In the genomic region with DNA sequence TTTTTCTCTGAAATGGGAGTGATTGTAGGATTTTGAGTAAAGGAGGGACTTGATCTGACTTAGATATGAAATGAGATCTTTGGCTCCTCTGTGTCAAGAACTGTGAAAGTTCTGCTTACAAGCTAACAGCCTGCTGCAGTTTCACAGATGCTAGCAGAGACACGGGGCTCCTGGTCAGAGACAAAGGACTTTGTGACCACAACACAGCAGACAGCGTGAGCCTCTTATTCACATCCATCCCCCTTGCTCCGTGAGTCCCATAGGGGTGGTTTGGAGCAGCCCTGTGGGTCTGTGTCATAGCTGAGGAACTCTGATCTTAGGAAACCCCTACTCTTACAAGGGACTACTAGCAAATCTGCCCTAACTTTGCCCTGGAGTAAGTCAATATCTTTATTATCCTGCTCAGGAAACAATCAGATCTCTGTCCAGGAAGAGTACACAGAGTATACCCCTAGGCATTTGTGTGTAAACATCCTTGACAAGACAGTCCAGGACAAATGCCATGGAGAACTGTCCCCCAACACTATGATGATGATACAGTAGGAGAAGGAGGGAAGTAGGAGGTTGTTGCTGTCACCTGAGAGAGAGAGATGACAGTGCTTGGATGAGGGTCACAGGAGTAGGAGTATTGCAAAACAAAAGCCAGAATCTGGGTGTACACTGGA, we compare ENCODE assay signal across 22 cellular contexts.
DNase-seq lines count a peak whose midpoint lies in the region; ATAC-seq and TF ChIP-seq lines count a peak whose summit lies in the region.
"Had no signal": no experiment of that assay in that cellular context is flagged by ENCODE, and none has a peak within 500 bp of the region (broad histone marks: within the 10 kb centered on the region; RNA-seq: fewer than 3 reads in every experiment).

No MANE protein-coding gene starts in this region.

- ATAC-seq in IMR-90 (ENCODE audit: low read depth): no peak
- ATAC-seq in HG03135 (IDR thresholded peaks at IDR 0.05; ENCODE audit: unreplicated experiment): no peak
- no peak for ATAC-seq in HG03175 (IDR thresholded peaks at IDR 0.05; ENCODE audit: unreplicated experiment)
- ATAC-seq: A549 had no signal

- in situ Hi-C loops in IMR-90 (cut with MboI; ENCODE audit: low sequenced_read_pairs): no loop called here

- no peak overlapping the region for H3K14ac ChIP-seq in IMR-90 (replicated peaks; ENCODE audit: low read depth, low read length)

- H3K18ac ChIP-seq in IMR-90 (ENCODE audit: low read depth, low read length): no peak overlapping the region

- TF ChIP-seq EP300 in esophagus muscularis mucosa (IDR thresholded peaks at IDR 0.05): no peak

- H3K9me1 ChIP-seq in IMR-90 (ENCODE audit: insufficient read depth, low read length): no peaks in the 10 kb centered on the region

- no peak overlapping the region for H3K56ac ChIP-seq in IMR-90 (ENCODE audit: extremely low read depth, insufficient read depth, low read length)

- TF ChIP-seq CTCF in IMR-90 (conservative IDR thresholded peaks at IDR 0.05; ENCODE audit: low read depth, low read length) (no peak), VCaP (conservative IDR thresholded peaks at IDR 0.05) (no peak), esophagus muscularis mucosa (IDR thresholded peaks at IDR 0.05) (no peak)

- H3K36me3 ChIP-seq in IMR-90 (ENCODE audit: control insufficient read depth, insufficient read depth, low read length) (no peaks in the 10 kb centered on the region), esophagus muscularis mucosa (no peaks in the 10 kb centered on the region)
- H3K36me3 ChIP-seq: BE2C; BLaER1 treated with 17β-estradiol and CSF1 and Interleukin-3, amounts not matched to agents 10 nM and 100 nM had no signal

- no peak overlapping the region for H2BK120ac ChIP-seq in IMR-90 (ENCODE audit: low read depth, low read length)

- dilution Hi-C loops in IMR-90 (cut with HindIII; ENCODE audit: low sequenced_read_pairs, unreplicated experiment): no loop called here

- intact Hi-C loops in IMR-90 (cut with micrococcal nuclease): no loop called here
- intact Hi-C loops in esophagus muscularis mucosa (cut with DNase I): no loop called here

- no peak overlapping the region for H2BK15ac ChIP-seq in IMR-90 (ENCODE audit: low read depth, low read length)

- no peak overlapping the region for H2AK5ac ChIP-seq in IMR-90 (ENCODE audit: low read depth, low read length)

- DNase-seq in IMR-90: no peak
- DNase-seq in esophagus muscularis mucosa (ENCODE audit: extremely low spot score): peak; percentile 74
- DNase-seq in pons (ENCODE audit: low spot score): peak; percentile 79
- DNase-seq in NCI-H146 (lab: John Stamatoyannopoulos, UW): no peak
- no peak for DNase-seq in activated CD4-positive, alpha-beta T cell treated with anti-CD3 and anti-CD28 coated beads, Interleukin-2, amount 50 U/mL, for 4 hours
- DNase-seq: 8988T; ACHN; AML-193; BE2C; Calu3; CD4-positive, alpha-beta memory T cell; COR-L47; DMS53; DMS79 treated with DMSO at 0.1 percent for 48 hours; GF-D8; GOT3; HCEC 1CT had no signal

- TF ChIP-seq RAD21 in IMR-90 (IDR thresholded peaks at IDR 0.05; ENCODE audit: low read length): no peak

- H3K27ac ChIP-seq in IMR-90 (ENCODE audit: insufficient read depth, low read length) (no peak overlapping the region), VCaP (peak overlapping the region; percentile 97), esophagus muscularis mucosa (replicated peaks in 1 of 4) (no peak overlapping the region)
- H3K27ac ChIP-seq: A549; BLaER1 treated with 17β-estradiol and CSF1 and Interleukin-3, amounts not matched to agents 10 nM and 100 nM had no signal

- no peak overlapping the region for H2BK5ac ChIP-seq in IMR-90 (ENCODE audit: low read depth, low read length, poor library complexity, severe bottlenecking)

- H4K8ac ChIP-seq in IMR-90 (ENCODE audit: low read depth in 2 of 2, low read length in 2 of 2): no peak overlapping the region

- H2AFZ ChIP-seq in IMR-90 (replicated peaks; ENCODE audit: low read length, poor library complexity): no peak overlapping the region

- no peaks in the 10 kb centered on the region for H4K20me1 ChIP-seq in IMR-90 (ENCODE audit: insufficient read depth, low read length)
- H4K20me1 ChIP-seq: BLaER1 treated with 17β-estradiol and CSF1 and Interleukin-3, amounts not matched to agents 10 nM and 100 nM had no signal

- H2BK20ac ChIP-seq in IMR-90 (ENCODE audit: low read depth, low read length): no peak overlapping the region

- CTCF ChIA-PET in IMR-90 (lab: Yijun Ruan, JAX): no interaction called here

- H3K79me1 ChIP-seq in IMR-90 (ENCODE audit: low read depth in 1 of 2, low read length in 2 of 2): no peaks in the 10 kb centered on the region

- no peak overlapping the region for H3K4me2 ChIP-seq in IMR-90 (ENCODE audit: low read depth, low read length)
- H3K4me2 ChIP-seq: A549; BLaER1 treated with 17β-estradiol and CSF1 and Interleukin-3, amounts not matched to agents 10 nM and 100 nM had no signal

- no peak overlapping the region for H4K5ac ChIP-seq in IMR-90 (ENCODE audit: low read depth, low read length)

- no peaks in the 10 kb centered on the region for H3K9me3 ChIP-seq in IMR-90 (ENCODE audit: control insufficient read depth, insufficient read depth, low read length)
- H3K9me3 ChIP-seq in esophagus muscularis mucosa: no peaks in the 10 kb centered on the region
- H3K9me3 ChIP-seq: A549; BE2C; BLaER1 treated with 17β-estradiol and CSF1 and Interleukin-3, amounts not matched to agents 10 nM and 100 nM had no signal

- H3K23ac ChIP-seq in IMR-90 (ENCODE audit: low read depth, low read length): no peak overlapping the region

- H3K4ac ChIP-seq in IMR-90 (ENCODE audit: low read depth, low read length): no peak overlapping the region

- H4K91ac ChIP-seq in IMR-90 (ENCODE audit: insufficient read depth, low read depth, low read length): no peak overlapping the region

- POLR2A ChIA-PET in IMR-90 (lab: Charles Lee; ENCODE audit: unreplicated experiment): no interaction called here

- no TSS peak for BruUV-seq in IMR-90 (replicated peaks; lab: Mats Ljungman, UMichigan)

- TF ChIP-seq POLR2A in IMR-90 (IDR thresholded peaks at IDR 0.05; ENCODE audit: low read depth, low read length): no peak
- TF ChIP-seq POLR2A in esophagus muscularis mucosa (IDR thresholded peaks at IDR 0.05; ENCODE audit: low read depth): no peak

- H3K4me3 ChIP-seq in IMR-90 (ENCODE audit: insufficient read depth, low read depth, low read length) (no peak overlapping the region), esophagus muscularis mucosa (no peak overlapping the region)
- H3K4me3 ChIP-seq: A549; BLaER1 treated with 17β-estradiol and CSF1 and Interleukin-3, amounts not matched to agents 10 nM and 100 nM had no signal

- no peak overlapping the region for H3K9ac ChIP-seq in IMR-90 (ENCODE audit: low read depth, low read length)
- H3K9ac ChIP-seq: BLaER1 treated with 17β-estradiol and CSF1 and Interleukin-3, amounts not matched to agents 10 nM and 100 nM had no signal

- WGBS in IMR-90 (ENCODE audit: extremely low coverage in 2 of 2, insufficient read length in 1 of 2), 2 experiments: no CpG with 5 or more reads among the region's 3 CpGs
- 67% methylated on average over 2 of the region's 3 CpGs for WGBS in esophagus muscularis mucosa

- H3K27me3 ChIP-seq in IMR-90 (ENCODE audit: control insufficient read depth, insufficient read depth, low read length) (no peaks in the 10 kb centered on the region), esophagus muscularis mucosa (no peaks in the 10 kb centered on the region)
- H3K27me3 ChIP-seq: BE2C; BLaER1 treated with 17β-estradiol and CSF1 and Interleukin-3, amounts not matched to agents 10 nM and 100 nM had no signal

- H2AK9ac ChIP-seq in IMR-90 (replicated peaks; ENCODE audit: low read depth, low read length, poor library complexity): peak overlapping the region; percentile 78

- H3K4me1 ChIP-seq in IMR-90 (ENCODE audit: control insufficient read depth, insufficient read depth, low read length) (no peaks in the 10 kb centered on the region), esophagus muscularis mucosa (no peaks in the 10 kb centered on the region)
- H3K4me1 ChIP-seq: A549 had no signal

TF ChIP-seq in IMR-90, 13 proteins besides CTCF, POLR2A, EP300 and RAD21:
- TF ChIP-seq MAFK (IDR thresholded peaks at IDR 0.05; ENCODE audit: low read depth, low read length) (no peak), RCOR1 (IDR thresholded peaks at IDR 0.05; ENCODE audit: insufficient replicate concordance, low read length) (no peak), MXI1 (IDR thresholded peaks at IDR 0.05; ENCODE audit: borderline replicate concordance, low read depth, low read length) (no peak), BHLHE40 (IDR thresholded peaks at IDR 0.05; ENCODE audit: low read depth, low read length) (no peak), FOS (IDR thresholded peaks at IDR 0.05; ENCODE audit: low read depth, low read length) (no peak), CHD1 (IDR thresholded peaks at IDR 0.05; ENCODE audit: low read depth, low read length) (no peak), MAZ (IDR thresholded peaks at IDR 0.05; ENCODE audit: borderline replicate concordance, low read depth, low read length) (no peak), RFX5 (IDR thresholded peaks at IDR 0.05; ENCODE audit: low read depth, low read length) (no peak), NFE2L2 (IDR thresholded peaks at IDR 0.05; ENCODE audit: low read depth, low read length) (no peak), CEBPB (IDR thresholded peaks at IDR 0.05; ENCODE audit: low read depth, low read length) (no peak), SMC3 (IDR thresholded peaks at IDR 0.05; ENCODE audit: low read depth, low read length) (no peak)
- TF ChIP-seq, protein P1, sequence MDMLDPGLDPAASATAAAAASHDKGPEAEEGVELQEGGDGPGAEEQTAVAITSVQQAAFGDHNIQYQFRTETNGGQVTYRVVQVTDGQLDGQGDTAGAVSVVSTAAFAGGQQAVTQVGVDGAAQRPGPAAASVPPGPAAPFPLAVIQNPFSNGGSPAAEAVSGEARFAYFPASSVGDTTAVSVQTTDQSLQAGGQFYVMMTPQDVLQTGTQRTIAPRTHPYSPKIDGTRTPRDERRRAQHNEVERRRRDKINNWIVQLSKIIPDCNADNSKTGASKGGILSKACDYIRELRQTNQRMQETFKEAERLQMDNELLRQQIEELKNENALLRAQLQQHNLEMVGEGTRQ (IDR thresholded peaks at IDR 0.05; ENCODE audit: low read depth, low read length): no peak
- TF ChIP-seq, protein P2, sequence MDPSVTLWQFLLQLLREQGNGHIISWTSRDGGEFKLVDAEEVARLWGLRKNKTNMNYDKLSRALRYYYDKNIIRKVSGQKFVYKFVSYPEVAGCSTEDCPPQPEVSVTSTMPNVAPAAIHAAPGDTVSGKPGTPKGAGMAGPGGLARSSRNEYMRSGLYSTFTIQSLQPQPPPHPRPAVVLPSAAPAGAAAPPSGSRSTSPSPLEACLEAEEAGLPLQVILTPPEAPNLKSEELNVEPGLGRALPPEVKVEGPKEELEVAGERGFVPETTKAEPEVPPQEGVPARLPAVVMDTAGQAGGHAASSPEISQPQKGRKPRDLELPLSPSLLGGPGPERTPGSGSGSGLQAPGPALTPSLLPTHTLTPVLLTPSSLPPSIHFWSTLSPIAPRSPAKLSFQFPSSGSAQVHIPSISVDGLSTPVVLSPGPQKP (IDR thresholded peaks at IDR 0.05; ENCODE audit: borderline replicate concordance, low read depth, low read length): no peak

Comparison
In these comparisons a context has a peak if more than half of its experiments do, and no peak if none do; other contexts are left out.
1. DNase-seq: peak in esophagus muscularis mucosa (single experiment) and pons (single experiment); none in IMR-90 (single experiment), NCI-H146 (single experiment) and activated CD4-positive, alpha-beta T cell treated with anti-CD3 and anti-CD28 coated beads, Interleukin-2, amount 50 U/mL, for 4 hours (0 of 2).